ENCODE assay signal across 27 cellular contexts in genomic region chr2:58879834-58880233, GRCh38.
"Had no signal": no experiment of that assay in that cellular context is flagged by ENCODE, and none has a peak within 500 bp of the region (broad histone marks: within the 10 kb centered on the region; RNA-seq: fewer than 3 reads in every experiment).

No MANE protein-coding gene starts in this region.

- H3K4me3 ChIP-seq: stomach, suprapubic skin, testis, thoracic aorta, thyroid gland, tibial artery, tibial nerve, transverse colon, upper lobe of left lung, upper lobe of right lung, uterus, vagina had no signal

- H3K27me3 ChIP-seq: stomach, suprapubic skin, testis, thyroid gland, tibial artery, tibial nerve, transverse colon, upper lobe of left lung, upper lobe of right lung, uterus, vagina had no signal

- H3K4me1 ChIP-seq: stomach, suprapubic skin, testis, thyroid gland, tibial artery, tibial nerve, transverse colon, upper lobe of left lung, upper lobe of right lung, uterus, vagina had no signal

- H3K36me3 ChIP-seq: stomach, suprapubic skin, thoracic aorta, thyroid gland, tibial artery, tibial nerve, transverse colon, upper lobe of left lung, upper lobe of right lung, uterus, vagina had no signal

- ATAC-seq: stimulated activated effector memory CD8-positive, alpha-beta T cell treated with anti-CD3 and anti-CD28 coated beads, Interleukin-12 subunit alpha, Interleukin-12 subunit beta, amount 100 ng/mL, for 72 hours; stimulated activated memory B cell treated with anti-CD40 and anti-IgM and Interleukin-4, amounts not matched to agents 10 μg/mL and 1 μg/mL and 100 μg/mL, for 72 hours; stimulated activated naive B cell treated with anti-CD40 and anti-IgM and Interleukin-4, amounts not matched to agents 10 μg/mL and 1 μg/mL and 100 μg/mL, for 72 hours; stimulated activated naive CD8-positive, alpha-beta T cell treated with anti-CD3 and anti-CD28 coated beads, Interleukin-15, amount 100 ng/mL, for 72 hours; stimulated activated naive CD8-positive, alpha-beta T cell treated with anti-CD3 and anti-CD28 coated beads, Interleukin-15, Interleukin-2, amounts not matched to agents 100 U/mL and 50 U/mL, for 24 hours; upper lobe of right lung had no signal

- H3K27ac ChIP-seq: stomach, suprapubic skin, testis, thoracic aorta, thyroid gland, tibial artery, tibial nerve, transverse colon, upper lobe of left lung, upper lobe of right lung, uterus, vagina had no signal

- DNase-seq: stimulated activated CD4-positive, alpha-beta T cell treated with anti-CD3 and anti-CD28 coated beads, Interleukin-2, amount 100 ng/mL, for 48 hours; stimulated activated CD4-positive, alpha-beta T cell treated with anti-CD3 and anti-CD28 coated beads, Interleukin-4, amount 100 ng/mL, for 1 hour; stimulated activated CD4-positive, alpha-beta T cell treated with anti-CD3 and anti-CD28 coated beads, Interleukin-4, amount 100 ng/mL, for 24 hours; stimulated activated CD4-positive, alpha-beta T cell treated with anti-CD3 and anti-CD28 coated beads, Interleukin-4, amount 100 ng/mL, for 4 hours; stimulated activated CD8-positive, alpha-beta memory T cell treated with anti-CD3 and anti-CD28 coated beads, Interleukin-4, amount 100 ng/mL, for 48 hours; stimulated activated naive B cell treated with anti-CD40 and anti-IgM and Interleukin-4, amounts not matched to agents 10 μg/mL and 1 μg/mL and 100 μg/mL, for 72 hours; stimulated activated naive CD4-positive, alpha-beta T cell; stimulated activated naive CD4-positive, alpha-beta T cell treated with Interleukin-2 at 50 U/mL for 16 hours; stimulated activated naive CD8-positive, alpha-beta T cell treated with anti-CD3 and anti-CD28 coated beads, Interleukin-15, amount 100 ng/mL, for 72 hours; stimulated activated naive CD8-positive, alpha-beta T cell treated with anti-CD3 and anti-CD28 coated beads, Interleukin-15, Interleukin-2, amounts not matched to agents 100 U/mL and 50 U/mL, for 24 hours; stomach; substantia nigra; testis; thyroid gland; tibial artery; transverse colon; trophoblast cell; upper lobe of left lung; upper lobe of right lung; uterus had no signal

- H3K9me3 ChIP-seq: stomach, suprapubic skin, testis, thoracic aorta, thyroid gland, tibial artery, tibial nerve, transverse colon, upper lobe of left lung, upper lobe of right lung, uterus, vagina had no signal

- FAIRE-seq: urothelium cell line had no signal
